In the genomic region with DNA sequence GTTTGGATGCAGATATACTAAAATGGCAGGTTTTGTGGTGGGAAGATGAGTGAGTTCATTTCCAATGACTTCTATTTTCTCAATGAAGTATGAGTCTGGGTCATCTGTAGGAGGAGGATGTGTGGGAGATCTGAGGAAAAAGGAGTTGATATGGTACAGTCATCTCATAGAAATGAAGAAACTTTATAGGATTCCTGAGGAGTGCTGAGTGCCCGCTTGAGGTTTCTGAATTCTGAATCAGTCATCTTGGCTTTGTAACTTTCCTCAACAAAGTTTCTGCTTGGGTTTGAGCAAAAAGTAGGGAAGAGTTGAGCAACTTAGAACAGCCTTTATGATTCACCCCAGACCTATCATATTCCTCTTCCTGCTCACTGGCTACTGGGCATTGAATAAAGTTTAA, we compare ENCODE assay signal across 11 cellular contexts.
DNase-seq lines count a peak whose midpoint lies in the region; ATAC-seq and FAIRE-seq lines count a peak whose summit lies in the region.
"Had no signal": no experiment of that assay in that cellular context is flagged by ENCODE, and none has a peak within 500 bp of the region (broad histone marks: within the 10 kb centered on the region; RNA-seq: fewer than 3 reads in every experiment).

No MANE protein-coding gene starts in this region.

- no peak for DNase-seq in activated naive CD8-positive, alpha-beta T cell treated with anti-CD3 and anti-CD28 coated beads, Interleukin-2, amount 50 U/mL, for 24 hours
- DNase-seq in RPMI7951 (ENCODE audit: low read depth) (peak; percentile 90), fibroblast of peridontal ligament (ENCODE audit: extremely low read depth) (peak; percentile 89), urothelium cell line (ENCODE audit: low spot score) (peak; percentile 25), T-cell (no peak), occipital lobe (lab: John Stamatoyannopoulos, UW) (no peak)
- DNase-seq: hippocampal formation, mesendoderm, NCI-H2107 had no signal

- H3K27me3 Mint-ChIP-seq in activated naive CD8-positive, alpha-beta T cell = no peaks in the 10 kb centered on the region
- peaks cover under 1% of the 10 kb centered on the region for H3K27me3 Mint-ChIP-seq in activated naive CD8-positive, alpha-beta T cell treated with anti-CD3 and anti-CD28 coated beads, Interleukin-2, amount 50 U/mL, for 24 hours
- peaks cover 4 to 6% of the 10 kb centered on the region in 2 donors for H3K27me3 Mint-ChIP-seq in T-cell

- no peaks in the 10 kb centered on the region for H3K36me3 Mint-ChIP-seq in activated naive CD8-positive, alpha-beta T cell
- H3K36me3 Mint-ChIP-seq in activated naive CD8-positive, alpha-beta T cell treated with anti-CD3 and anti-CD28 coated beads, Interleukin-2, amount 50 U/mL, for 24 hours (ENCODE audit: low read depth) = no peaks in the 10 kb centered on the region
- H3K36me3 Mint-ChIP-seq in T-cell = no peaks in the 10 kb centered on the region

- H3K9me3 Mint-ChIP-seq in activated naive CD8-positive, alpha-beta T cell (ENCODE audit: low read depth) = no peaks in the 10 kb centered on the region
- H3K9me3 Mint-ChIP-seq in activated naive CD8-positive, alpha-beta T cell treated with anti-CD3 and anti-CD28 coated beads, Interleukin-2, amount 50 U/mL, for 24 hours = no peaks in the 10 kb centered on the region
- no peaks in the 10 kb centered on the region for H3K9me3 Mint-ChIP-seq in T-cell

- POLR2A ChIA-PET in T-cell (lab: Charles Lee) = no interaction called here

- no peak for FAIRE-seq in urothelium cell line (lab: Jason Lieb, UNC)

- ATAC-seq in activated naive CD8-positive, alpha-beta T cell treated with anti-CD3 and anti-CD28 coated beads, Interleukin-2, amount 50 U/mL, for 24 hours = no peak
- ATAC-seq in T-cell (replicated peaks in 1 of 4) (no peak), HG02840 (IDR thresholded peaks at IDR 0.05; ENCODE audit: low FRiP score, unreplicated experiment) (no peak)

- peaks cover 9% of the 10 kb centered on the region for H3K4me1 Mint-ChIP-seq in activated naive CD8-positive, alpha-beta T cell (ENCODE audit: low read depth)
- peaks cover 54% of the 10 kb centered on the region for H3K4me1 Mint-ChIP-seq in activated naive CD8-positive, alpha-beta T cell treated with anti-CD3 and anti-CD28 coated beads, Interleukin-2, amount 50 U/mL, for 24 hours
- H3K4me1 Mint-ChIP-seq in T-cell = no peaks in the 10 kb centered on the region

- H3K27ac Mint-ChIP-seq in activated naive CD8-positive, alpha-beta T cell = peak overlapping the region; percentile 18
- no peak overlapping the region for H3K27ac Mint-ChIP-seq in activated naive CD8-positive, alpha-beta T cell treated with anti-CD3 and anti-CD28 coated beads, Interleukin-2, amount 50 U/mL, for 24 hours
- no peak overlapping the region for H3K27ac Mint-ChIP-seq in T-cell

- no peak overlapping the region for H3K4me3 Mint-ChIP-seq in activated naive CD8-positive, alpha-beta T cell
- no peak overlapping the region for H3K4me3 Mint-ChIP-seq in activated naive CD8-positive, alpha-beta T cell treated with anti-CD3 and anti-CD28 coated beads, Interleukin-2, amount 50 U/mL, for 24 hours
- no peak overlapping the region for H3K4me3 Mint-ChIP-seq in T-cell

- CTCF ChIA-PET in T-cell (lab: Charles Lee) = no interaction called here

Comparison
In these comparisons a context has a peak if more than half of its experiments do, and no peak if none do; other contexts are left out.
1. DNase-seq: peak in RPMI7951 (single experiment), fibroblast of peridontal ligament (single experiment) and urothelium cell line (single experiment); none in activated naive CD8-positive, alpha-beta T cell treated with anti-CD3 and anti-CD28 coated beads, Interleukin-2, amount 50 U/mL, for 24 hours (single experiment), T-cell (0 of 34) and occipital lobe (single experiment).